Comparison of ENCODE assay signal across 8 cellular contexts in the genomic region with DNA sequence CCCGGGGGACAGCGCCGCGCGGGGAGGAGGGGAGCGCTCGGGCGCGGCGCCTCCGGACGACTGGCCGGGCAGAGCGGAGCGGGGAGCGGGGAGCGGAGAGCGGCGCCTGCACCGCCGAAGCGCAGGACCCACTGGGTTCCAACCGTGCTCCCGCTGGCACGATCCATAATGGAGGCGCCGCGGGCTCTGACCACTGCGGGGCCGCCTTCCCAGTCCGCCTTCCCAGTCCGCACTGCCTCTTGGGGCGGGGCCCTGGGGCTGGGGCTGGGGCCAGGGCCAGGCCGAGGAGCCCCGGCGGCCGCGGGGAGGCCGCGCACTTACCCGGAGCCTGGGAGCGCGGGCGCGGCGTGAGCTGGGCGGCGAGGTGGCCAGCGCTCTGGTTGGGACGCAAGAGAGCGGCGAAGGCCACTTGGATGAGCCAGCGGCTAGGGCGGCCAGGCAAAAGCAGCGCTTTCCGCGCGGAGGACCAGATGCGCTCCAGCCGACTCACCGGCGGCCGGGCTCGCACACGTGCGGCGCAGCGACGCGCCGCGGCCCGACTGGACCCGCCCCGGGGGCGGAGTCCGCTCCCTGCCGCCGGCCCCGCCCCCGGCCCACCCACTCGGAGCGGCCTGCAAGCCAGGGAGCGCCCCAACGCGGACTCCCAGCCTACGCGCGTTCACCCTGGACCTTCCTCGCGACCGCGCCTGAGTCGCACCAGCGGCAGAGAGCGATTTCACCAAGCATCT. TPM values are rescaled to one million over a fixed set of nuclear protein-coding genes. Genes with fewer than 3 reads are reported as not detected.
DNase-seq lines count a peak whose midpoint lies in the region; ATAC-seq, FAIRE-seq and TF ChIP-seq lines count a peak whose summit lies in the region.

A gene with protein sequence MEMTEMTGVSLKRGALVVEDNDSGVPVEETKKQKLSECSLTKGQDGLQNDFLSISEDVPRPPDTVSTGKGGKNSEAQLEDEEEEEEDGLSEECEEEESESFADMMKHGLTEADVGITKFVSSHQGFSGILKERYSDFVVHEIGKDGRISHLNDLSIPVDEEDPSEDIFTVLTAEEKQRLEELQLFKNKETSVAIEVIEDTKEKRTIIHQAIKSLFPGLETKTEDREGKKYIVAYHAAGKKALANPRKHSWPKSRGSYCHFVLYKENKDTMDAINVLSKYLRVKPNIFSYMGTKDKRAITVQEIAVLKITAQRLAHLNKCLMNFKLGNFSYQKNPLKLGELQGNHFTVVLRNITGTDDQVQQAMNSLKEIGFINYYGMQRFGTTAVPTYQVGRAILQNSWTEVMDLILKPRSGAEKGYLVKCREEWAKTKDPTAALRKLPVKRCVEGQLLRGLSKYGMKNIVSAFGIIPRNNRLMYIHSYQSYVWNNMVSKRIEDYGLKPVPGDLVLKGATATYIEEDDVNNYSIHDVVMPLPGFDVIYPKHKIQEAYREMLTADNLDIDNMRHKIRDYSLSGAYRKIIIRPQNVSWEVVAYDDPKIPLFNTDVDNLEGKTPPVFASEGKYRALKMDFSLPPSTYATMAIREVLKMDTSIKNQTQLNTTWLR (minus strand): TSS at position 541 of the 728 bp plus-strand sequence. CDS start 13,759 bp downstream, outside the sequence.

- 0 to 1% (median 0%) methylated on average over 56 to 96 of the region's 96 CpGs for WGBS in psoas muscle, 3 donors

- intact Hi-C loops in left ventricle myocardium inferior (cut with micrococcal nuclease) (no loop called here), psoas muscle (cut with DNase I) (no loop called here)

- H3K4me3 ChIP-seq in left ventricle myocardium inferior (peak within 1 kb of the TSS; percentile 94), psoas muscle (peak within 1 kb of the TSS; percentile 97)

- peaks cover 23% of the 10 kb centered on the region for H3K4me1 ChIP-seq in left ventricle myocardium inferior
- H3K4me1 ChIP-seq in psoas muscle = peaks cover 8% of the 10 kb centered on the region

- peak; percentile 85 for ATAC-seq in HG02763 (IDR thresholded peaks at IDR 0.05; ENCODE audit: unreplicated experiment)
- ATAC-seq in psoas muscle = peak; percentile 96

- TF ChIP-seq POLR2A in GM12892 (IDR thresholded peaks at IDR 0.05; ENCODE audit: low read depth, low read length) = peak; percentile 91

- peak within 1 kb of the TSS; percentile 93 for H3K27ac ChIP-seq in left ventricle myocardium inferior (replicated peaks)
- H3K27ac ChIP-seq in psoas muscle = peak within 1 kb of the TSS; percentile 96

- FAIRE-seq in GM12892 (lab: Jason Lieb, UNC) (peak; percentile 81), urothelium cell line (lab: Jason Lieb, UNC) (peak; percentile 69)

- H3K27me3 ChIP-seq in left ventricle myocardium inferior (ENCODE audit: low read depth) = no peaks in the 10 kb centered on the region
- no peaks in the 10 kb centered on the region for H3K27me3 ChIP-seq in psoas muscle (ENCODE audit: insufficient read depth in 3 of 3, low read length in 2 of 3)

- TF ChIP-seq CTCF in left ventricle myocardium inferior (IDR thresholded peaks at IDR 0.05; ENCODE audit: borderline replicate concordance) (no peak), psoas muscle (IDR thresholded peaks at IDR 0.05) (no peak)

- H3K36me3 ChIP-seq in left ventricle myocardium inferior (no peaks in the 10 kb centered on the region), psoas muscle (ENCODE audit: insufficient read depth in 1 of 2, low read depth in 1 of 2) (peaks cover 0 to 12% of the 10 kb centered on the region in 2 donors)

- DNase-seq in GM12892 (ENCODE audit: insufficient read length) (peak; percentile 92), NCI-H1417 treated with DMSO at 0.1 percent for 48 hours (lab: John Stamatoyannopoulos, UW) (peak; percentile 67), T-helper 1 cell (peak; percentile 63 to 84 (median 69)), amniotic stem cell (lab: John Stamatoyannopoulos, UW) (peak; percentile 77), left ventricle myocardium inferior (peak; percentile 91), psoas muscle (peak; percentile 92 to 93), urothelium cell line (ENCODE audit: low spot score) (peak; percentile 100)

- H3K9me3 ChIP-seq in left ventricle myocardium inferior (replicated peaks) (no peaks in the 10 kb centered on the region), psoas muscle (no peaks in the 10 kb centered on the region)

RNA-seq across cellular contexts. Expression of the gene that starts here (rescaled TPM):
- 22.5 TPM for polyA plus RNA-seq in GM12892 (2012; ENCODE audit: missing spikeins)
- total RNA-seq in left ventricle myocardium inferior (4.9 TPM), psoas muscle (10 to 100 TPM in 3 of 4 donors, 1 to 10 TPM in 1; 5.7 to 19.7 (median 13.4) TPM)
- polyA plus RNA-seq in psoas muscle = 10 to 100 TPM in 1 of 3 donors, 1 to 10 TPM in 2; 7.4 to 12.4 (median 8.0) TPM

Comparison
In these comparisons a context has a peak if more than half of its experiments do, and no peak if none do; other contexts are left out.
1. Peak in every context shown above with its lines: DNase-seq, ATAC-seq, H3K4me3 ChIP-seq and H3K27ac ChIP-seq.